Comparison of ENCODE assay signal across 14 cellular contexts in genomic region chr15:62977952-62978811, GRCh38.
DNase-seq lines count a peak whose midpoint lies in the region; ATAC-seq, FAIRE-seq and TF ChIP-seq lines count a peak whose summit lies in the region.
"Had no signal": no experiment of that assay in that cellular context is flagged by ENCODE, and none has a peak within 500 bp of the region (broad histone marks: within the 10 kb centered on the region; RNA-seq: fewer than 3 reads in every experiment).

No MANE protein-coding gene starts in this region.

- TF ChIP-seq POLR2A in gastrocnemius medialis (IDR thresholded peaks at IDR 0.05) = no peak

- H3K27ac ChIP-seq in astrocyte (ENCODE audit: low read depth, low read length) (peak overlapping the region; percentile 54), gastrocnemius medialis (peak overlapping the region in 1 of 4 donors; percentile 38)
- H3K27ac ChIP-seq: HL-60, SJSA1 had no signal

- DNase-seq in GM04503 (ENCODE audit: low read depth) = peak; percentile 94
- peak; percentile 70 for DNase-seq in astrocyte (ENCODE audit: low read depth)
- DNase-seq in foreskin melanocyte = peak; percentile 69
- DNase-seq in gastrocnemius medialis = no peak
- no peak for DNase-seq in NCI-H446 treated with DMSO at 0.1 percent for 48 hours (lab: John Stamatoyannopoulos, UW)
- no peak for DNase-seq in posterior cingulate gyrus
- DNase-seq in HUDEP-2 (lab: John Stamatoyannopoulos, UW; ENCODE audit: unreplicated experiment in 76 of 76) = no peak
- DNase-seq: stimulated activated CD4-positive, alpha-beta T cell treated with anti-CD3 and anti-CD28 coated beads, Interleukin-2, amount 100 ng/mL, for 48 hours; stimulated activated naive CD8-positive, alpha-beta T cell treated with anti-CD3 and anti-CD28 coated beads, Interleukin-15, amount 100 ng/mL, for 72 hours had no signal

- no peak overlapping the region for H3K4me3 Mint-ChIP-seq in astrocyte (ENCODE audit: unreplicated experiment)
- H3K4me3 Mint-ChIP-seq: brain; stimulated activated naive CD8-positive, alpha-beta T cell treated with anti-CD3 and anti-CD28 coated beads, Interleukin-15, amount 100 ng/mL, for 72 hours had no signal

- H2AFZ ChIP-seq in astrocyte (ENCODE audit: low read depth, low read length) = no peak overlapping the region

- peak overlapping the region; percentile 24 for H3K9ac ChIP-seq in astrocyte (ENCODE audit: low read length)

- peak; percentile 23 for FAIRE-seq in astrocyte (lab: Jason Lieb, UNC)
- FAIRE-seq: islet of Langerhans had no signal

- H3K9me3 Mint-ChIP-seq in astrocyte (ENCODE audit: unreplicated experiment) = no peaks in the 10 kb centered on the region
- H3K9me3 Mint-ChIP-seq: brain; stimulated activated naive CD8-positive, alpha-beta T cell treated with anti-CD3 and anti-CD28 coated beads, Interleukin-15, amount 100 ng/mL, for 72 hours had no signal

- H3K27ac Mint-ChIP-seq in astrocyte (ENCODE audit: unreplicated experiment) = peak overlapping the region; percentile 99
- H3K27ac Mint-ChIP-seq: brain; stimulated activated naive CD8-positive, alpha-beta T cell treated with anti-CD3 and anti-CD28 coated beads, Interleukin-15, amount 100 ng/mL, for 72 hours had no signal

- H3K27me3 Mint-ChIP-seq in astrocyte (ENCODE audit: low read depth, unreplicated experiment) = no peaks in the 10 kb centered on the region

- in situ Hi-C loops in gastrocnemius medialis (cut with MboI; ENCODE audit: low sequenced_read_pairs in 4 of 4) = no loop called here

- TF ChIP-seq CTCF in astrocyte (IDR thresholded peaks at IDR 0.05; ENCODE audit: insufficient read depth, low read depth, low read length) (no peak), gastrocnemius medialis (IDR thresholded peaks at IDR 0.05 in 4 of 5, conservative IDR thresholded peaks at IDR 0.05 in 1 of 5) (no peak)

- ATAC-seq in gastrocnemius medialis (peak; percentile 36 to 59), HG03521 (IDR thresholded peaks at IDR 0.05; ENCODE audit: unreplicated experiment) (no peak)
- ATAC-seq: stimulated activated naive CD8-positive, alpha-beta T cell treated with anti-CD3 and anti-CD28 coated beads, Interleukin-15, amount 100 ng/mL, for 72 hours had no signal

- H3K27me3 ChIP-seq in astrocyte (ENCODE audit: insufficient read depth, low read length) (no peaks in the 10 kb centered on the region), gastrocnemius medialis (no peaks in the 10 kb centered on the region)
- H3K27me3 ChIP-seq: SJSA1 had no signal

- H3K4me1 Mint-ChIP-seq in astrocyte (ENCODE audit: low read depth, unreplicated experiment) = peaks cover 36% of the 10 kb centered on the region
- H3K4me1 Mint-ChIP-seq: stimulated activated naive CD8-positive, alpha-beta T cell treated with anti-CD3 and anti-CD28 coated beads, Interleukin-15, amount 100 ng/mL, for 72 hours had no signal

- intact Hi-C loops in gastrocnemius medialis (cut with DNase I; ENCODE audit: low total_unique reads) (no loop called here), posterior cingulate gyrus (cut with DNase I) (no loop called here)

- H3K36me3 Mint-ChIP-seq in astrocyte (ENCODE audit: low read depth, unreplicated experiment) = no peaks in the 10 kb centered on the region
- H3K36me3 Mint-ChIP-seq: brain had no signal

- H3K79me2 ChIP-seq in astrocyte (ENCODE audit: insufficient read depth, low read length) = no peaks in the 10 kb centered on the region

- no peak overlapping the region for H3K4me3 ChIP-seq in astrocyte (ENCODE audit: insufficient read depth, low read depth, low read length)
- no peak overlapping the region for H3K4me3 ChIP-seq in gastrocnemius medialis
- H3K4me3 ChIP-seq: SJSA1 had no signal

- H3K4me1 ChIP-seq in astrocyte (ENCODE audit: insufficient read depth, low read length) (peaks cover 30% of the 10 kb centered on the region), gastrocnemius medialis (peaks cover 6 to 10% of the 10 kb centered on the region in 2 donors)

- H3K9me3 ChIP-seq in astrocyte (ENCODE audit: insufficient read depth, low read depth, low read length) = no peaks in the 10 kb centered on the region
- no peaks in the 10 kb centered on the region for H3K9me3 ChIP-seq in gastrocnemius medialis
- H3K9me3 ChIP-seq: SJSA1 had no signal

- H4K20me1 ChIP-seq in astrocyte (ENCODE audit: insufficient read depth, low read length) = no peaks in the 10 kb centered on the region

- H3K4me2 ChIP-seq in astrocyte (ENCODE audit: low read length) = no peak overlapping the region

- H3K36me3 ChIP-seq in astrocyte (ENCODE audit: insufficient read depth, low read length) (no peaks in the 10 kb centered on the region), gastrocnemius medialis (no peaks in the 10 kb centered on the region)
- H3K36me3 ChIP-seq: SJSA1 had no signal

Comparison
In these comparisons a context has a peak if more than half of its experiments do, and no peak if none do; other contexts are left out.
1. DNase-seq: peak in GM04503 (single experiment), astrocyte (single experiment) and foreskin melanocyte (single experiment); none in gastrocnemius medialis (0 of 2), NCI-H446 treated with DMSO at 0.1 percent for 48 hours (single experiment), posterior cingulate gyrus (0 of 10) and HUDEP-2 (0 of 76).